ENCODE assay signal across 8 cellular contexts in the genomic region with DNA sequence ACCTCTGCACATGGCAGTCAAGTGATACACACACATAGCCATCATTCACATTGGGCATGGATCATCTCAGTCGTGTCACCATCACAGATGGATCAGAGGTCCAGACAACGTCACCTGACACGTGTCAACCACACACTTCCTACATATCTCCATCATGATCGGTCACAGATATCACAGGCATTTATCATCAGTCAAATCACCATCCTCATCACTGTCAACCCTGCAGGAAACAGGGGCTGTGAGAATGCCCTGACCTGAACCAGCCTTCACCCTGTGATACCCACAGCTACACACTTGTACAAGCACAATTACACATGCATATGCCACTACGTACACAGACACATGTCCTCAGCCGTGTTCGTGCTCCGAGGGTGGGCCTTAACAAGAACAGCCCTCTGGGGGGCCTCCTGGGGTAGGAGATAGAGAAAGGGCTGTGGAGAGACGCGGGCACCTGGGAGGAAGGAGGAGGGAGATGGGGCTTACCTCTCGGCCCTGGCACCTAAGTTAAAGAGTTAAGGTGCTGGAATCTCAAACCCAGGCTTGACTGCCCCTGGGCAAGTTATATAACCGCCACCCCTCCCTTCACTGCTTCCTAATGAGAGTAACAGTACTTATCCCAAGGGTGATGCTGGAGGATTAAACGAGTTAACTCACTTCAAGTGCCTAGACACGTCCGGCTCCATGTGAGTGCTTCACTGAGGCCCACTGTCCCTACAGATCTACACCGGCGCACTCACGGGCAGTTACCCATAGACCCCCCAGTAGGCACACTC. TPM values are rescaled to one million over a fixed set of nuclear protein-coding genes. Genes with fewer than 3 reads are reported as not detected.
A peak's percentile ranks its signal among the peaks of the same experiment; 100 is the strongest.
DNase-seq lines count a peak whose midpoint lies in the region; TF ChIP-seq lines count a peak whose summit lies in the region.

No MANE protein-coding gene starts in this region.

- H3K27me3 ChIP-seq in GM23248 (replicated peaks; ENCODE audit: insufficient read depth), result no peaks in the 10 kb centered on the region
- H3K27me3 ChIP-seq in Peyer's patch, result no peaks in the 10 kb centered on the region

- H3K79me2 ChIP-seq in GM23248 (ENCODE audit: insufficient read depth), result peaks cover 57% of the 10 kb centered on the region

- H3K9me3 ChIP-seq in GM23248 (ENCODE audit: low read depth) (no peaks in the 10 kb centered on the region), Peyer's patch (no peaks in the 10 kb centered on the region)

- TF ChIP-seq POLR2A in Peyer's patch (IDR thresholded peaks at IDR 0.05), result no peak

- peak overlapping the region; percentile 94 for H3K4me3 ChIP-seq in GM23248
- H3K4me3 ChIP-seq in Peyer's patch, result peak overlapping the region; percentile 78 to 95 (median 92)

- 0 to 2% methylated on average over 18 of the region's 18 CpGs for WGBS in GM23248 (ENCODE audit: low coverage in 1 of 2, low lambda C conversion rate in 2 of 2, missing lambda C conversion rate in 2 of 2), 2 experiments

- H3K36me3 ChIP-seq in GM23248 (ENCODE audit: low read depth) (peaks cover 8% of the 10 kb centered on the region), Peyer's patch (peaks cover 0 to 3% (median 0%) of the 10 kb centered on the region in 3 donors)

- peaks cover 4% of the 10 kb centered on the region; the same call in 1 of the 2 replicates for H3F3A ChIP-seq in GM23248 (ENCODE audit: insufficient read depth)

- H3K4me3 Mint-ChIP-seq in mesothelial cell of epicardium, result peak overlapping the region; percentile 100

- H3K4me2 ChIP-seq in GM23248 (ENCODE audit: unreplicated experiment), result peak overlapping the region; percentile 99

- peaks cover 39% of the 10 kb centered on the region for H3K4me1 Mint-ChIP-seq in mesothelial cell of epicardium

- in situ Hi-C loops in GM23248 (cut with MboI), result no loop called here

- no peaks in the 10 kb centered on the region for H3K9me2 ChIP-seq in GM23248 (ENCODE audit: insufficient read depth)

- DNase-seq in GM23248 (peak; percentile 59), Peyer's patch (peak in 1 of 3 donors; percentile 47), mesothelial cell of epicardium (ENCODE audit: low spot score in 2 of 2, unreplicated experiment in 2 of 2) (no peak), GF-D8 (lab: John Stamatoyannopoulos, UW) (no peak), NCI-H345 treated with DMSO at 0.1 percent for 48 hours (lab: John Stamatoyannopoulos, UW; ENCODE audit: unreplicated experiment) (no peak), NCI-H128 (lab: John Stamatoyannopoulos, UW; ENCODE audit: unreplicated experiment) (no peak), AG08395 (ENCODE audit: low spot score) (no peak)

- H3K9me3 Mint-ChIP-seq in mesothelial cell of epicardium, result no peaks in the 10 kb centered on the region

- no peaks in the 10 kb centered on the region for H3K27me3 Mint-ChIP-seq in mesothelial cell of epicardium (ENCODE audit: low read depth)

- no peak for TF ChIP-seq CTCF in Peyer's patch (IDR thresholded peaks at IDR 0.05)
- TF ChIP-seq CTCF in mesothelial cell of epicardium (IDR thresholded peaks at IDR 0.05; ENCODE audit: unreplicated experiment), result no peak

- H4K20me1 ChIP-seq in GM23248 (ENCODE audit: insufficient read depth), result 0 out of 2 replicates have a peak, but pooled peaks cover 3% of the 10 kb centered on the region

- H3K4me1 ChIP-seq in GM23248 (ENCODE audit: insufficient read depth), result peaks cover 18% of the 10 kb centered on the region
- peaks cover 0 to 40% (median 7%) of the 10 kb centered on the region in 4 donors for H3K4me1 ChIP-seq in Peyer's patch

- H3K27ac ChIP-seq in GM23248 (peak overlapping the region; percentile 80), Peyer's patch (peak overlapping the region; percentile 88 to 96 (median 94)), cingulate gyrus (ENCODE audit: low read depth, low read length) (peak overlapping the region; percentile 72)

- peak overlapping the region; percentile 98 for H3K9ac ChIP-seq in GM23248

- peak overlapping the region; percentile 100 for H3K27ac Mint-ChIP-seq in mesothelial cell of epicardium

- H3K36me3 Mint-ChIP-seq in mesothelial cell of epicardium, result peaks cover 4% of the 10 kb centered on the region

- H2AFZ ChIP-seq in GM23248, result no peak overlapping the region

RNA-seq across cellular contexts. Expression of a gene that starts 1.1 kb away (rescaled TPM):
- total RNA-seq in GM23248 (2014; rRNA removed; shearing (Covaris generic)), result 93.2 and 101 TPM in 2 replicates
- polyA plus RNA-seq in GM23248 (2016; fragmentation: Nextera tagmentation; extraction: Ambion mirVana), result 57.5 and 63.0 TPM in 2 replicates
- total RNA-seq in Peyer's patch (10 to 100 TPM; 10.7 to 83.3 (median 33.6) TPM), mesothelial cell of epicardium (129 to 155 TPM (median 140 TPM) in 3 replicates)

RNA-seq across cellular contexts. Expression of a gene that starts 12.9 kb away (rescaled TPM):
- total RNA-seq in GM23248 (2014; rRNA removed; shearing (Covaris generic)), result not detected in 2 replicates
- not detected in 2 replicates for polyA plus RNA-seq in GM23248 (2016; fragmentation: Nextera tagmentation; extraction: Ambion mirVana)
- total RNA-seq in Peyer's patch, result not detected
- total RNA-seq in mesothelial cell of epicardium, result not detected in 3 replicates

RNA-seq across cellular contexts. Expression of a gene that starts 23.4 kb away (rescaled TPM):
- 15.9 and 19.1 TPM in 2 replicates for total RNA-seq in GM23248 (2014; rRNA removed; shearing (Covaris generic))
- polyA plus RNA-seq in GM23248 (2016; fragmentation: Nextera tagmentation; extraction: Ambion mirVana), result 5.3 and 5.4 TPM in 2 replicates
- total RNA-seq in Peyer's patch (10 to 100 TPM in 1 of 4 donors, 1 to 10 TPM in 3; 3.6 to 19.0 (median 4.6) TPM), mesothelial cell of epicardium (68.5 to 73.8 TPM (median 68.8 TPM) in 3 replicates)

RNA-seq across cellular contexts. Expression of a gene that starts 30.7 kb away (rescaled TPM):
- 18.9 and 24.8 TPM in 2 replicates for total RNA-seq in GM23248 (2014; rRNA removed; shearing (Covaris generic))
- polyA plus RNA-seq in GM23248 (2016; fragmentation: Nextera tagmentation; extraction: Ambion mirVana), result 49.8 and 55.1 TPM in 2 replicates
- total RNA-seq in Peyer's patch (100 to 1,000 TPM in 1 of 4 donors, 10 to 100 TPM in 3; 62.0 to 106 (median 79.9) TPM), mesothelial cell of epicardium (14.0 to 17.2 TPM (median 16.7 TPM) in 3 replicates)

RNA-seq across cellular contexts. Expression of a gene that starts 31.9 kb away (rescaled TPM):
- not detected in 2 replicates for total RNA-seq in GM23248 (2014; rRNA removed; shearing (Covaris generic))
- polyA plus RNA-seq in GM23248 (2016; fragmentation: Nextera tagmentation; extraction: Ambion mirVana), result not detected in 2 replicates
- total RNA-seq in Peyer's patch, result 10 to 100 TPM in 2 of 4 donors, 1 to 10 TPM in 2; 1.1 to 12.4 (median 6.6) TPM
- not detected in 3 replicates for total RNA-seq in mesothelial cell of epicardium
